In the genomic region with DNA sequence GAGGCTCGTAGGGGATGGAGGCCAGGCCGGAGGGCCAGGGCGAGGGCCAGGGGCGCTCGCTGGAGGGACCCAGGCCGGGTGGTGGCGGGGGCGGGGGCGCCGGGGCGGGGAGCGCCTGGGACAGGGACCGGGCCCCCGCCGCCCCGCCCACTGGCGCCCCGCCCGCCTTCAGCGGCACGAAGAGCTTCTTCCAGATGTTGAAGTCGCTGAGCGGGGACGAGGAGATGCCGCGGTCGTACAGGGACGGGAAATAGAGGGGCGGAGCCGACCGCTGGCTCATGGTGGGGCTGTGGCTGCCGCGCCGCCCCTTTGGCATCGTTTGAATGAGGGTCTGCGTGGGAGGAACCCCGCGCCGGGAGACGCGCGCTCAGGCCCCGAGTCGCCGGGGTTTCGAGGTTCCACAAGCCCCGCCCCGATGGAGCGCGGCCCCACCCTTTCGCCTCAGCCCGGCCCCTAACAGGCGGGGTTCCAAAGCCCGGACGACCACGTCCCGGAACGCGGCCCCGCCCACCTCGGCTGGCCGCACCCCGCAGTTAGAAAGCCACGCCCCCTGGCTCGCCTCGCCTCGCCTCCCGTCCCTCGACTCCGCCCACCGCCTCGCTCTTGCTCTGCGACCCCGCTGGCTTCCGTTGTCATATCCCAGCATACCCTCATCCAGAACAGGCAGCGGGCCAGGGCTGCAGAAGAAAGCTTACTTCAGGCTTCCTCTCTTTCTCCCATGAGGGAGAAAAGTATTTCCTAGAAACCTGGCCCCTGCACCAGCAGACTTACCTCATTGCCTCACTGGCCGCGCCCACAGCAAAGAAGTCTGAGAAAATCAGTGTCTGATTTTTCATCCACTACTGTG, we compare ENCODE assay signal across 8 cellular contexts. TPM values are rescaled to one million over a fixed set of nuclear protein-coding genes. Genes with fewer than 3 reads are reported as not detected.
DNase-seq lines count a peak whose midpoint lies in the region; TF ChIP-seq lines count a peak whose summit lies in the region.

A gene with protein sequence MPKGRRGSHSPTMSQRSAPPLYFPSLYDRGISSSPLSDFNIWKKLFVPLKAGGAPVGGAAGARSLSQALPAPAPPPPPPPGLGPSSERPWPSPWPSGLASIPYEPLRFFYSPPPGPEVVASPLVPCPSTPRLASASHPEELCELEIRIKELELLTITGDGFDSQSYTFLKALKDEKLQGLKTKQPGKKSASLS (minus strand): TSS at position 402 of the 847 bp plus-strand sequence. CDS start 86 bp downstream, at position 316.

- H2AFZ ChIP-seq in neural cell (ENCODE audit: low read depth, low read length), result peak within 1 kb of the TSS; percentile 98

- H3K4me3 Mint-ChIP-seq in stimulated activated naive CD8-positive, alpha-beta T cell treated with anti-CD3 and anti-CD28 coated beads, Interleukin-15, Interleukin-2, amounts not matched to agents 100 ng/mL and 50 ng/mL, for 24 hours, result peak within 1 kb of the TSS; percentile 84

- H4K20me1 ChIP-seq in neural cell (ENCODE audit: insufficient read depth), result no peaks in the 10 kb centered on the region

- H3K27ac Mint-ChIP-seq in stimulated activated naive CD8-positive, alpha-beta T cell treated with anti-CD3 and anti-CD28 coated beads, Interleukin-15, Interleukin-2, amounts not matched to agents 100 ng/mL and 50 ng/mL, for 24 hours, result peak within 1 kb of the TSS; percentile 69

- no peaks in the 10 kb centered on the region for H3K9me2 ChIP-seq in neural cell (ENCODE audit: insufficient read depth, low read length)

- H3K9me3 ChIP-seq in ES-I3 (ENCODE audit: control insufficient read depth, insufficient read depth, low read length) (no peaks in the 10 kb centered on the region), HAP-1 (no peaks in the 10 kb centered on the region), MG63 (no peaks in the 10 kb centered on the region), neural cell (ENCODE audit: low read length) (no peaks in the 10 kb centered on the region)

- no peaks in the 10 kb centered on the region for H3F3A ChIP-seq in neural cell (ENCODE audit: insufficient read depth, low read length, poor library complexity, severe bottlenecking)

- peak; percentile 37 for TF ChIP-seq RAD21 in neural cell (conservative IDR thresholded peaks at IDR 0.05)

- peaks cover 7% of the 10 kb centered on the region for H3K4me1 Mint-ChIP-seq in stimulated activated naive CD8-positive, alpha-beta T cell treated with anti-CD3 and anti-CD28 coated beads, Interleukin-15, Interleukin-2, amounts not matched to agents 100 ng/mL and 50 ng/mL, for 24 hours (ENCODE audit: low read depth)

- H3K4me3 ChIP-seq in HAP-1 (peak within 1 kb of the TSS; percentile 57), MG63 (peak within 1 kb of the TSS; percentile 52), fibroblast of villous mesenchyme (ENCODE audit: low read depth, low read length) (peak within 1 kb of the TSS; percentile 65), neural cell (ENCODE audit: low read length) (peak within 1 kb of the TSS; percentile 70)

- TF ChIP-seq CTCF in fibroblast of villous mesenchyme (IDR thresholded peaks at IDR 0.05; ENCODE audit: insufficient read depth, low read depth, low read length) (no peak), neural cell (IDR thresholded peaks at IDR 0.05; ENCODE audit: poor library complexity, severe bottlenecking) (no peak)

- in situ Hi-C loops in HAP-1 (cut with MboI; ENCODE audit: low sequenced_read_pairs), result no loop called here

- H3K27me3 ChIP-seq in HAP-1 (ENCODE audit: low read depth) (no peaks in the 10 kb centered on the region), MG63 (no peaks in the 10 kb centered on the region), neural cell (ENCODE audit: insufficient read depth, low read depth, low read length) (no peaks in the 10 kb centered on the region)

- peak within 1 kb of the TSS; percentile 68 for H3K4me2 ChIP-seq in neural cell (ENCODE audit: low read length)

- H3K9ac ChIP-seq in ES-I3 (ENCODE audit: low read depth, low read length), result peak within 1 kb of the TSS; percentile 85
- H3K9ac ChIP-seq in neural cell (ENCODE audit: low read length), result peak within 1 kb of the TSS; percentile 77

- no peaks in the 10 kb centered on the region for H3K36me3 Mint-ChIP-seq in stimulated activated naive CD8-positive, alpha-beta T cell treated with anti-CD3 and anti-CD28 coated beads, Interleukin-15, Interleukin-2, amounts not matched to agents 100 ng/mL and 50 ng/mL, for 24 hours (ENCODE audit: low read depth)

- H3K79me2 ChIP-seq in neural cell (replicated peaks; ENCODE audit: insufficient read depth, low read length), result no peaks in the 10 kb centered on the region

- TF ChIP-seq EP300 in neural cell (conservative IDR thresholded peaks at IDR 0.05; ENCODE audit: poor library complexity, severe bottlenecking), result peak; percentile 36

- H3K4me1 ChIP-seq in ES-I3 (ENCODE audit: insufficient read depth, low read length), result peaks cover 13% of the 10 kb centered on the region; the same call in 1 of the 2 replicates
- H3K4me1 ChIP-seq in HAP-1, result peaks cover 4% of the 10 kb centered on the region

- H3K27ac ChIP-seq in neural cell (ENCODE audit: low read length), result peak within 1 kb of the TSS; percentile 89

- H3K36me3 ChIP-seq in ES-I3 (ENCODE audit: insufficient read depth, low read length) (no peaks in the 10 kb centered on the region), HAP-1 (replicated peaks) (no peaks in the 10 kb centered on the region), MG63 (peaks cover 20% of the 10 kb centered on the region), neural cell (ENCODE audit: insufficient read depth, low read length) (no peaks in the 10 kb centered on the region)

- H3K27me3 Mint-ChIP-seq in stimulated activated naive CD8-positive, alpha-beta T cell treated with anti-CD3 and anti-CD28 coated beads, Interleukin-15, Interleukin-2, amounts not matched to agents 100 ng/mL and 50 ng/mL, for 24 hours, result peaks cover 27% of the 10 kb centered on the region

- no peaks in the 10 kb centered on the region for H3K9me3 Mint-ChIP-seq in stimulated activated naive CD8-positive, alpha-beta T cell treated with anti-CD3 and anti-CD28 coated beads, Interleukin-15, Interleukin-2, amounts not matched to agents 100 ng/mL and 50 ng/mL, for 24 hours

- peak; percentile 88 to 98 for DNase-seq in HAP-1 (ENCODE audit: low spot score in 2 of 2)
- DNase-seq in MG63, result peak; percentile 97
- DNase-seq in SHP77 treated with DMSO at 0.1 percent for 48 hours (lab: John Stamatoyannopoulos, UW), result peak; percentile 87
- DNase-seq in activated gamma-delta T cell treated with Interleukin-2 at 50 U/mL for 16 hours, result peak; percentile 89
- DNase-seq in fibroblast of villous mesenchyme (ENCODE audit: low read depth), result peak; percentile 95

TF ChIP-seq in neural cell, 6 proteins besides CTCF, POLR2A, EP300 and RAD21:
- TF ChIP-seq SMC3 (conservative IDR thresholded peaks at IDR 0.05; ENCODE audit: poor library complexity) (peak; percentile 41), POLR2AphosphoS5 (IDR thresholded peaks at IDR 0.05) (peak; percentile 96), TAF1 (IDR thresholded peaks at IDR 0.05; ENCODE audit: low read depth) (peak; percentile 88), EZH2 (IDR thresholded peaks at IDR 0.05; ENCODE audit: borderline replicate concordance, insufficient read depth, low read length, poor library complexity, severe bottlenecking) (no peak), MXI1 (conservative IDR thresholded peaks at IDR 0.05; ENCODE audit: poor library complexity, severe bottlenecking) (peak; percentile 58)
- TF ChIP-seq, protein P1, sequence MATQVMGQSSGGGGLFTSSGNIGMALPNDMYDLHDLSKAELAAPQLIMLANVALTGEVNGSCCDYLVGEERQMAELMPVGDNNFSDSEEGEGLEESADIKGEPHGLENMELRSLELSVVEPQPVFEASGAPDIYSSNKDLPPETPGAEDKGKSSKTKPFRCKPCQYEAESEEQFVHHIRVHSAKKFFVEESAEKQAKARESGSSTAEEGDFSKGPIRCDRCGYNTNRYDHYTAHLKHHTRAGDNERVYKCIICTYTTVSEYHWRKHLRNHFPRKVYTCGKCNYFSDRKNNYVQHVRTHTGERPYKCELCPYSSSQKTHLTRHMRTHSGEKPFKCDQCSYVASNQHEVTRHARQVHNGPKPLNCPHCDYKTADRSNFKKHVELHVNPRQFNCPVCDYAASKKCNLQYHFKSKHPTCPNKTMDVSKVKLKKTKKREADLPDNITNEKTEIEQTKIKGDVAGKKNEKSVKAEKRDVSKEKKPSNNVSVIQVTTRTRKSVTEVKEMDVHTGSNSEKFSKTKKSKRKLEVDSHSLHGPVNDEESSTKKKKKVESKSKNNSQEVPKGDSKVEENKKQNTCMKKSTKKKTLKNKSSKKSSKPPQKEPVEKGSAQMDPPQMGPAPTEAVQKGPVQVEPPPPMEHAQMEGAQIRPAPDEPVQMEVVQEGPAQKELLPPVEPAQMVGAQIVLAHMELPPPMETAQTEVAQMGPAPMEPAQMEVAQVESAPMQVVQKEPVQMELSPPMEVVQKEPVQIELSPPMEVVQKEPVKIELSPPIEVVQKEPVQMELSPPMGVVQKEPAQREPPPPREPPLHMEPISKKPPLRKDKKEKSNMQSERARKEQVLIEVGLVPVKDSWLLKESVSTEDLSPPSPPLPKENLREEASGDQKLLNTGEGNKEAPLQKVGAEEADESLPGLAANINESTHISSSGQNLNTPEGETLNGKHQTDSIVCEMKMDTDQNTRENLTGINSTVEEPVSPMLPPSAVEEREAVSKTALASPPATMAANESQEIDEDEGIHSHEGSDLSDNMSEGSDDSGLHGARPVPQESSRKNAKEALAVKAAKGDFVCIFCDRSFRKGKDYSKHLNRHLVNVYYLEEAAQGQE (IDR thresholded peaks at IDR 0.05; ENCODE audit: borderline replicate concordance), result peak; percentile 95

RNA-seq across cellular contexts. Expression of the gene that starts here (rescaled TPM):
- not detected in 2 replicates for total RNA-seq in MG63 (2014; rRNA removed; shearing (Covaris generic); ENCODE audit: low replicate concordance)
- not detected in 2 replicates for total RNA-seq in fibroblast of villous mesenchyme
- polyA plus RNA-seq in neural cell, result not detected in 2 replicates
- polyA minus RNA-seq in neural cell, result not detected in 2 replicates

Comparison
In these comparisons a context has a peak if more than half of its experiments do, and no peak if none do; other contexts are left out.
1. Peak in every context shown above with its lines: DNase-seq, H3K4me3 ChIP-seq and H3K27ac ChIP-seq.
2. Peak in DNase-seq and H3K4me3 ChIP-seq in MG63; RNA of the gene not detected or under 1 TPM.
3. Peak in DNase-seq and H3K4me3 ChIP-seq in fibroblast of villous mesenchyme; RNA of the gene not detected or under 1 TPM.